In genomic region chr1:5858844-5859407, GRCh38 we compare ENCODE assay signal across 28 cellular contexts.
"Had no signal": no experiment of that assay in that cellular context is flagged by ENCODE, and none has a peak within 500 bp of the region (broad histone marks: within the 10 kb centered on the region; RNA-seq: fewer than 3 reads in every experiment).

No MANE protein-coding gene starts in this region.

- H3K4me1 ChIP-seq: breast epithelium, SJCRH30 had no signal

- H3K9me3 Mint-ChIP-seq: activated naive CD4-positive, alpha-beta T cell treated with anti-CD3 and anti-CD28 coated beads, Interleukin-2, amount 50 U/mL, for 24 hours; activated T-helper 1 cell treated with anti-CD3 and anti-CD28 coated beads, Interleukin-12 subunit alpha, Interleukin-12 subunit beta, Interleukin-2, Interleukin-4 antibody, amounts not matched to agents 30 ng/mL and 10 ng/mL and 1 ng/mL, durations not matched to agents 14 hours and 24 hours and 36 hours had no signal

- H3K27me3 Mint-ChIP-seq: activated naive CD4-positive, alpha-beta T cell treated with anti-CD3 and anti-CD28 coated beads, Interleukin-2, amount 50 U/mL, for 24 hours; T-helper 17 cell had no signal

- H3K27me3 ChIP-seq: breast epithelium, SJCRH30 had no signal

- H3K9ac ChIP-seq: KMS-11 had no signal

- ATAC-seq: activated CD8-positive, alpha-beta T cell treated with anti-CD3 and anti-CD28 coated beads, Interleukin-2, amount 10 ng/mL, durations not matched to agents 7 days and 5 days; Panc1; T-helper 17 cell had no signal

- H3K36me3 ChIP-seq: breast epithelium, SJCRH30 had no signal

- FAIRE-seq: TTC549 had no signal

- H3K27ac Mint-ChIP-seq: activated CD8-positive, alpha-beta T cell treated with anti-CD3 and anti-CD28 coated beads, Interleukin-2, amount 10 ng/mL, durations not matched to agents 7 days and 5 days; activated naive CD4-positive, alpha-beta T cell treated with anti-CD3 and anti-CD28 coated beads, Interleukin-2, amount 50 U/mL, for 24 hours; activated T-helper 1 cell treated with anti-CD3 and anti-CD28 coated beads, Interleukin-12 subunit alpha, Interleukin-12 subunit beta, Interleukin-2, Interleukin-4 antibody, amounts not matched to agents 30 ng/mL and 10 ng/mL and 1 ng/mL, durations not matched to agents 14 hours and 24 hours and 36 hours; T-helper 17 cell had no signal

- H3K4me2 ChIP-seq: KMS-11 had no signal

- H3K9me3 ChIP-seq: SJCRH30 had no signal

- DNase-seq: activated CD4-positive, alpha-beta T cell treated with anti-CD3 and anti-CD28 coated beads for 4 hours; activated CD8-positive, alpha-beta memory T cell treated with anti-CD3 and anti-CD28 coated beads, Interleukin-2, amount 50 U/mL, for 48 hours; activated CD8-positive, alpha-beta T cell treated with anti-CD3 and anti-CD28 coated beads, Interleukin-2, amount 10 ng/mL, durations not matched to agents 7 days and 5 days; activated effector memory CD4-positive, alpha-beta T cell treated with Interleukin-2 at 50 U/mL for 16 hours; activated naive CD4-positive, alpha-beta T cell; activated T-cell treated with anti-CD3 and anti-CD28 coated beads, Interleukin-2, amount 50 U/mL, for 1 hour; aorta; caudate nucleus; NCI-H1092; NCI-H1417; NCI-H1930; NCI-H2171; NCI-H2227 treated with DMSO at 0.1 percent for 48 hours; NCI-H446 treated with DMSO at 0.1 percent for 48 hours; NCI-H524 treated with DMSO at 0.1 percent for 48 hours; NCI-H82; OCI-M1; Right ventricle myocardium superior; RPMI8226; SJCRH30; T-helper 17 cell; T-helper 9 cell had no signal

- H3K4me3 Mint-ChIP-seq: activated CD8-positive, alpha-beta T cell treated with anti-CD3 and anti-CD28 coated beads, Interleukin-2, amount 10 ng/mL, durations not matched to agents 7 days and 5 days; activated T-helper 1 cell treated with anti-CD3 and anti-CD28 coated beads, Interleukin-12 subunit alpha, Interleukin-12 subunit beta, Interleukin-2, Interleukin-4 antibody, amounts not matched to agents 30 ng/mL and 10 ng/mL and 1 ng/mL, durations not matched to agents 14 hours and 24 hours and 36 hours; T-helper 17 cell had no signal

- H3K4me3 ChIP-seq: breast epithelium, SJCRH30 had no signal

- H3K27ac ChIP-seq: breast epithelium, KMS-11, SJCRH30 had no signal

- H3K4me1 Mint-ChIP-seq: activated naive CD4-positive, alpha-beta T cell treated with anti-CD3 and anti-CD28 coated beads, Interleukin-2, amount 50 U/mL, for 24 hours; T-helper 17 cell had no signal
